Comparison of ENCODE assay signal across 8 cellular contexts in genomic region chrX:40152173-40152705, GRCh38. TPM values are rescaled to one million over a fixed set of nuclear protein-coding genes. Genes with fewer than 3 reads are reported as not detected.
DNase-seq lines count a peak whose midpoint lies in the region; ATAC-seq and TF ChIP-seq lines count a peak whose summit lies in the region.

No MANE protein-coding gene starts in this region.

- H3K36me3 Mint-ChIP-seq in activated B cell treated with CpG ODN at 0.5 μM for 24 hours (ENCODE audit: low read depth), result no peaks in the 10 kb centered on the region

- ATAC-seq in activated B cell treated with CpG ODN at 0.5 μM for 24 hours (ENCODE audit: low read depth), result no peak
- ATAC-seq in GM19467 (IDR thresholded peaks at IDR 0.05; ENCODE audit: unreplicated experiment), result no peak
- ATAC-seq in GM21723 (IDR thresholded peaks at IDR 0.05; ENCODE audit: unreplicated experiment), result no peak

- intact Hi-C loops in activated B cell treated with CpG ODN at 0.5 μM for 24 hours (cut with micrococcal nuclease) (loop anchor here (2.0 to 5.0 kb wide), 3 partner anchors 45 to 335 kb away; no protein-coding TSS in a partner anchor), head of caudate nucleus (cut with DNase I) (loop anchor here (5.0 to 10.0 kb wide), 3 partner anchors 45 to 337 kb away; no protein-coding TSS in a partner anchor), posterior vena cava (cut with DNase I) (loop anchor here (10.0 kb wide), 5 partner anchors 47 to 417 kb away; no protein-coding TSS in a partner anchor)

- peak overlapping the region; percentile 66 for H3K4me3 Mint-ChIP-seq in activated B cell treated with CpG ODN at 0.5 μM for 24 hours

- H3K9me3 Mint-ChIP-seq in activated B cell treated with CpG ODN at 0.5 μM for 24 hours, result no peaks in the 10 kb centered on the region

- DNase-seq in NCI-H524 (lab: John Stamatoyannopoulos, UW) (peak; percentile 32 to 50), NCI-H524 treated with DMSO at 0.1 percent for 48 hours (lab: John Stamatoyannopoulos, UW) (no peak), activated B cell treated with CpG ODN at 0.5 μM for 24 hours (no peak), head of caudate nucleus (peak in 31 of 42 donors; percentile 33 to 82 (median 61)), posterior vena cava (ENCODE audit: low spot score) (peak; percentile 86), SW 1271 (lab: John Stamatoyannopoulos, UW) (no peak)

- no peak for TF ChIP-seq CTCF in activated B cell treated with CpG ODN at 0.5 μM for 24 hours (IDR thresholded peaks at IDR 0.05)

- H3K27me3 Mint-ChIP-seq in activated B cell treated with CpG ODN at 0.5 μM for 24 hours, result no peaks in the 10 kb centered on the region

- POLR2A ChIA-PET in activated B cell treated with CpG ODN at 0.5 μM for 24 hours (lab: Charles Lee), result interaction anchor here (0.5 to 5.0 kb wide), 8 partner anchors 17 to 139 kb away, joined by 3 to 129 read pairs (median 33); partner anchors contain the start of gene BCOR

- peaks cover 38% of the 10 kb centered on the region for H3K4me1 Mint-ChIP-seq in activated B cell treated with CpG ODN at 0.5 μM for 24 hours

- CTCF ChIA-PET in activated B cell treated with CpG ODN at 0.5 μM for 24 hours (lab: Charles Lee), result no interaction called here

- no peak overlapping the region for H3K27ac Mint-ChIP-seq in activated B cell treated with CpG ODN at 0.5 μM for 24 hours

RNA-seq across cellular contexts. Expression of gene BCOR, which starts 54.5 kb away (rescaled TPM):
- total RNA-seq in activated B cell treated with CpG ODN at 0.5 μM for 24 hours (59.3 and 60.4 TPM in 2 replicates), posterior vena cava (10 to 100 TPM; 22.8 to 23.7 TPM)

Comparison
In these comparisons a context has a peak if more than half of its experiments do, and no peak if none do; other contexts are left out.
1. DNase-seq: peak in NCI-H524 (2 of 2), head of caudate nucleus (31 of 42) and posterior vena cava (single experiment); none in NCI-H524 treated with DMSO at 0.1 percent for 48 hours (single experiment), activated B cell treated with CpG ODN at 0.5 μM for 24 hours (single experiment) and SW 1271 (0 of 2).